Comparison of ENCODE assay signal across 28 cellular contexts in genomic region chr4:52573551-52573950, GRCh38.
DNase-seq lines count a peak whose midpoint lies in the region; ATAC-seq, FAIRE-seq and TF ChIP-seq lines count a peak whose summit lies in the region.
"Had no signal": no experiment of that assay in that cellular context is flagged by ENCODE, and none has a peak within 500 bp of the region (broad histone marks: within the 10 kb centered on the region; RNA-seq: fewer than 3 reads in every experiment).

No MANE protein-coding gene starts in this region.

- H3K27ac Mint-ChIP-seq in HFFc6, result peak overlapping the region; percentile 55
- H3K27ac Mint-ChIP-seq in activated naive CD8-positive, alpha-beta T cell treated with anti-CD3 and anti-CD28 coated beads, Interleukin-2, amount 50 U/mL, for 24 hours, result no peak overlapping the region
- H3K27ac Mint-ChIP-seq: activated CD8-positive, alpha-beta memory T cell treated with anti-CD3 and anti-CD28 coated beads, Interleukin-2, amount 10 ng/mL, durations not matched to agents 7 days and 5 days; dendritic cell treated with granulocyte-macrophage colony-stimulating factor and Interleukin-4, amounts not matched to agents 40 ng/mL and 50 ng/mL, for 4 days; stimulated activated naive CD8-positive, alpha-beta T cell treated with anti-CD3 and anti-CD28 coated beads, Interleukin-15, Interleukin-2, amounts not matched to agents 100 ng/mL and 50 ng/mL, for 24 hours had no signal

- no peak overlapping the region for H2AFZ ChIP-seq in H1 (ENCODE audit: low read length)

- H3K4me2 ChIP-seq in A549, result peak overlapping the region; percentile 26; the same call in 1 of the 3 replicates
- no peak overlapping the region for H3K4me2 ChIP-seq in H1 (ENCODE audit: insufficient read depth in 1 of 2, low read depth in 2 of 2, low read length in 2 of 2)
- H3K4me2 ChIP-seq: BLaER1, SK-N-SH had no signal

- intact Hi-C loops in left lung (cut with DNase I), result no loop called here

- peaks cover 9% of the 10 kb centered on the region; the same call in 1 of the 2 replicates for H3K36me3 Mint-ChIP-seq in HFFc6 (ENCODE audit: low read depth)
- H3K36me3 Mint-ChIP-seq in activated naive CD8-positive, alpha-beta T cell treated with anti-CD3 and anti-CD28 coated beads, Interleukin-2, amount 50 U/mL, for 24 hours (ENCODE audit: low read depth), result no peaks in the 10 kb centered on the region
- H3K36me3 Mint-ChIP-seq: activated CD8-positive, alpha-beta memory T cell treated with anti-CD3 and anti-CD28 coated beads, Interleukin-2, amount 10 ng/mL, durations not matched to agents 7 days and 5 days had no signal

- no peak overlapping the region for H3K4me3 ChIP-seq in A549
- H3K4me3 ChIP-seq in H1 (ENCODE audit: extremely low read depth in 1 of 4, insufficient read depth in 2 of 4, low read depth in 3 of 4, low read length in 4 of 4), result no peak overlapping the region
- H3K4me3 ChIP-seq in left lung, result no peak overlapping the region
- H3K4me3 ChIP-seq: BLaER1, spleen, testis, vagina had no signal

- CTCF ChIA-PET in A549 (lab: Yijun Ruan, JAX), result no interaction called here
- CTCF ChIA-PET in H1 (lab: Charles Lee; ENCODE audit: partially characterized antibody), result interaction anchor here (1.9 to 2.4 kb wide), 2 partner anchors 14 to 29 kb away, joined by 8 to 10 read pairs; no protein-coding TSS in a partner anchor

- no peak overlapping the region for H3K27ac ChIP-seq in A549
- H3K27ac ChIP-seq in H1 (ENCODE audit: low read depth, low read length), result no peak overlapping the region
- H3K27ac ChIP-seq in left lung, result peak overlapping the region in 1 of 2 donors; percentile 37
- H3K27ac ChIP-seq: BLaER1, spleen, testis, vagina had no signal

- POLR2A ChIA-PET in A549 (lab: Yijun Ruan, JAX) (no interaction called here), H1 (lab: Charles Lee; ENCODE audit: partially characterized antibody) (no interaction called here)

- H2BK120ac ChIP-seq in H1 (replicated peaks; ENCODE audit: low read depth, low read length), result no peak overlapping the region

- no peak overlapping the region for H4K8ac ChIP-seq in H1 (ENCODE audit: extremely low read depth, insufficient read depth, low read length)

- no peak for TF ChIP-seq POLR2A in A549 (IDR thresholded peaks at IDR 0.05; ENCODE audit: low read length)
- no peak for TF ChIP-seq POLR2A in H1 (IDR thresholded peaks at IDR 0.05; ENCODE audit: control extremely low read depth in 1 of 2, low read depth in 2 of 2, low read length in 2 of 2)

- 0 out of 3 replicates have a peak, but pooled peaks cover 7% of the 10 kb centered on the region for H3K4me1 ChIP-seq in A549
- H3K4me1 ChIP-seq in H1 (replicated peaks in 1 of 4; ENCODE audit: control insufficient read depth in 3 of 4, insufficient read depth in 4 of 4, low read length in 3 of 4), result peaks cover 0 to 5% (median 4%) of the 10 kb centered on the region in 4 experiments; a peak in 2 of 7 replicates
- H3K4me1 ChIP-seq in left lung, result no peaks in the 10 kb centered on the region
- H3K4me1 ChIP-seq: spleen, testis, vagina had no signal

- no peak for TF ChIP-seq EP300 in A549 (IDR thresholded peaks at IDR 0.05)
- TF ChIP-seq EP300 in H1 (IDR thresholded peaks at IDR 0.05; ENCODE audit: borderline replicate concordance in 1 of 2, low read depth in 2 of 2, low read length in 2 of 2), result no peak

- ATAC-seq in A549, result no peak
- ATAC-seq in left lung, result peak; percentile 86
- ATAC-seq in GM18909 (IDR thresholded peaks at IDR 0.05; ENCODE audit: poor library complexity, unreplicated experiment), result no peak
- ATAC-seq in activated naive CD8-positive, alpha-beta T cell treated with anti-CD3 and anti-CD28 coated beads, Interleukin-2, amount 50 U/mL, for 24 hours, result no peak
- ATAC-seq: activated CD8-positive, alpha-beta memory T cell treated with anti-CD3 and anti-CD28 coated beads, Interleukin-2, amount 10 ng/mL, durations not matched to agents 7 days and 5 days; activated T-cell treated with anti-CD3 and anti-CD28 coated beads, Interleukin-2, amount 50 U/mL, for 4 hours; HepG2; left colon had no signal

- no peak overlapping the region for H2AK5ac ChIP-seq in H1 (ENCODE audit: low read depth, low read length)

- no peaks in the 10 kb centered on the region for H3K79me1 ChIP-seq in H1 (ENCODE audit: low read depth, low read length)

- H3K9ac ChIP-seq in H1 (replicated peaks in 1 of 4; ENCODE audit: extremely low read depth in 1 of 4, low read depth in 3 of 4, low read length in 3 of 4), result no peak overlapping the region
- H3K9ac ChIP-seq: BLaER1, SK-N-SH had no signal

- no peak overlapping the region for H3K14ac ChIP-seq in H1 (ENCODE audit: insufficient read length)

- no peak overlapping the region for H2BK20ac ChIP-seq in H1 (ENCODE audit: low read length)

- no peak overlapping the region for H2BK5ac ChIP-seq in H1 (ENCODE audit: low read depth, low read length)

- H3K4ac ChIP-seq in H1 (replicated peaks; ENCODE audit: insufficient read length, low read depth, low read length), result no peak overlapping the region

- peak overlapping the region; percentile 22 for H4K91ac ChIP-seq in H1 (replicated peaks; ENCODE audit: insufficient read length, low read length)

- no peak overlapping the region for H3K23ac ChIP-seq in H1 (ENCODE audit: insufficient read length)

- H3K56ac ChIP-seq in H1 (replicated peaks; ENCODE audit: insufficient read length, low read depth, low read length), result no peak overlapping the region

- no peak overlapping the region for H2BK12ac ChIP-seq in H1 (ENCODE audit: low read depth, low read length)

- FAIRE-seq in A549 (lab: Jason Lieb, UNC) (no peak), H1 (lab: Jason Lieb, UNC) (no peak)
- FAIRE-seq: GM12892, HepG2 had no signal

- H4K5ac ChIP-seq in H1 (ENCODE audit: insufficient read length, low read depth, low read length), result no peak overlapping the region

- peak overlapping the region; percentile 33; the same call in 1 of the 2 replicates for H3K4me3 Mint-ChIP-seq in HFFc6
- H3K4me3 Mint-ChIP-seq in activated naive CD8-positive, alpha-beta T cell treated with anti-CD3 and anti-CD28 coated beads, Interleukin-2, amount 50 U/mL, for 24 hours, result no peak overlapping the region
- H3K4me3 Mint-ChIP-seq: activated CD8-positive, alpha-beta memory T cell treated with anti-CD3 and anti-CD28 coated beads, Interleukin-2, amount 10 ng/mL, durations not matched to agents 7 days and 5 days; activated T-cell treated with anti-CD3 and anti-CD28 coated beads, Interleukin-2, amount 50 U/mL, for 4 hours; central memory CD8-positive, alpha-beta T cell; dendritic cell treated with granulocyte-macrophage colony-stimulating factor and Interleukin-4, amounts not matched to agents 40 ng/mL and 50 ng/mL, for 4 days; stimulated activated naive CD8-positive, alpha-beta T cell treated with anti-CD3 and anti-CD28 coated beads, Interleukin-15, Interleukin-2, amounts not matched to agents 100 ng/mL and 50 ng/mL, for 24 hours had no signal

- peaks cover 4% of the 10 kb centered on the region for H3K27me3 Mint-ChIP-seq in HFFc6 (ENCODE audit: insufficient read depth)
- peaks cover 5% of the 10 kb centered on the region for H3K27me3 Mint-ChIP-seq in activated naive CD8-positive, alpha-beta T cell treated with anti-CD3 and anti-CD28 coated beads, Interleukin-2, amount 50 U/mL, for 24 hours
- H3K27me3 Mint-ChIP-seq: dendritic cell treated with granulocyte-macrophage colony-stimulating factor and Interleukin-4, amounts not matched to agents 40 ng/mL and 50 ng/mL, for 4 days had no signal

- DNase-seq in A549 (ENCODE audit: low read depth in 1 of 2, low spot score in 1 of 2) (no peak), HFFc6 (no peak), H1 (ENCODE audit: low read depth in 1 of 2, low spot score in 2 of 2) (no peak), left lung (no peak), NCI-H187 treated with DMSO at 0.1 percent for 48 hours (lab: John Stamatoyannopoulos, UW) (no peak), islet precursor cell (no peak)
- DNase-seq in activated naive CD8-positive, alpha-beta T cell treated with anti-CD3 and anti-CD28 coated beads, Interleukin-2, amount 50 U/mL, for 24 hours, result no peak
- DNase-seq: activated CD4-positive, alpha-beta T cell treated with anti-CD3 and anti-CD28 coated beads, Interleukin-2, amount 50 U/mL, for 4 hours; activated CD8-positive, alpha-beta memory T cell treated with anti-CD3 and anti-CD28 coated beads, Interleukin-2, amount 10 ng/mL, durations not matched to agents 7 days and 5 days; activated gamma-delta T cell treated with Interleukin-2 at 50 U/mL for 16 hours; activated T-cell treated with anti-CD3 and anti-CD28 coated beads, Interleukin-2, amount 50 U/mL, for 4 hours; Kasumi-1; left colon; NCI-H446 treated with DMSO at 0.1 percent for 48 hours; posterior cingulate gyrus; right cardiac atrium; SK-N-SH; spleen; stimulated activated CD4-positive, alpha-beta T cell treated with anti-CD3 and anti-CD28 coated beads, Interleukin-2, amount 100 ng/mL, for 24 hours; testis had no signal

- TF ChIP-seq CTCF in A549 (IDR thresholded peaks at IDR 0.05) (no peak), HFFc6 (IDR thresholded peaks at IDR 0.05) (no peak), H1 (IDR thresholded peaks at IDR 0.05; ENCODE audit: control extremely low read depth in 1 of 3, insufficient read depth in 1 of 3, low read depth in 1 of 3, low read length in 3 of 3) (no peak), left lung (IDR thresholded peaks at IDR 0.05) (no peak)

- H3K36me3 ChIP-seq in H1 (ENCODE audit: control insufficient read depth in 2 of 4, insufficient read depth in 4 of 4, low read length in 3 of 4) (no peaks in the 10 kb centered on the region), left lung (no peaks in the 10 kb centered on the region)
- H3K36me3 ChIP-seq: BLaER1, spleen, vagina had no signal

- peaks cover 47% of the 10 kb centered on the region for H3K4me1 Mint-ChIP-seq in HFFc6 (ENCODE audit: low read depth)
- H3K4me1 Mint-ChIP-seq in activated naive CD8-positive, alpha-beta T cell treated with anti-CD3 and anti-CD28 coated beads, Interleukin-2, amount 50 U/mL, for 24 hours, result no peaks in the 10 kb centered on the region
- H3K4me1 Mint-ChIP-seq: activated CD8-positive, alpha-beta memory T cell treated with anti-CD3 and anti-CD28 coated beads, Interleukin-2, amount 10 ng/mL, durations not matched to agents 7 days and 5 days; central memory CD8-positive, alpha-beta T cell had no signal

- 92% methylated on average over 1 of the region's 1 CpG for WGBS in A549 (ENCODE audit: missing lambda C conversion rate)
- WGBS in H1 (ENCODE audit: extremely low coverage in 1 of 2, insufficient coverage in 1 of 2, insufficient read length in 1 of 2, insufficient replicate concordance in 2 of 2, low coverage in 1 of 2, low lambda C conversion rate in 2 of 2, missing lambda C conversion rate in 1 of 2), 2 experiments, result 69% methylated on average over 1 of the region's 1 CpG; no CpG with 5 or more reads in 1 of the 2 experiments

- no peaks in the 10 kb centered on the region for H3K27me3 ChIP-seq in H1 (replicated peaks in 1 of 4; ENCODE audit: control insufficient read depth in 3 of 4, extremely low read depth in 1 of 4, insufficient read depth in 3 of 4, low read length in 3 of 4)
- no peaks in the 10 kb centered on the region for H3K27me3 ChIP-seq in left lung
- H3K27me3 ChIP-seq: BLaER1, spleen, testis, vagina had no signal

- H2BK15ac ChIP-seq in H1 (ENCODE audit: low read length), result no peak overlapping the region

- H3K9me3 ChIP-seq in A549 (no peaks in the 10 kb centered on the region), H1 (ENCODE audit: insufficient read depth in 2 of 2, low read depth in 1 of 2, low read length in 1 of 2) (no peaks in the 10 kb centered on the region), left lung (no peaks in the 10 kb centered on the region)
- H3K9me3 ChIP-seq: BLaER1, SK-N-SH, spleen, testis, vagina had no signal

- no peaks in the 10 kb centered on the region for H4K20me1 ChIP-seq in H1 (replicated peaks in 1 of 2; ENCODE audit: control insufficient read depth in 1 of 2, insufficient read depth in 2 of 2, low read length in 2 of 2)
- H4K20me1 ChIP-seq: BLaER1 had no signal

- no peak overlapping the region for H3K18ac ChIP-seq in H1 (ENCODE audit: extremely low read depth, low read length)

- TF ChIP-seq RAD21 in A549 (conservative IDR thresholded peaks at IDR 0.05 in 1 of 2, IDR thresholded peaks at IDR 0.05 in 1 of 2), result no peak
- no peak for TF ChIP-seq RAD21 in H1 (IDR thresholded peaks at IDR 0.05 in 1 of 2, conservative IDR thresholded peaks at IDR 0.05 in 1 of 2; ENCODE audit: low read depth in 2 of 2, low read length in 2 of 2)

- H3K23me2 ChIP-seq in H1 (ENCODE audit: low read depth, low read length), result no peaks in the 10 kb centered on the region

- H3K79me2 ChIP-seq in H1 (ENCODE audit: control insufficient read depth in 1 of 2, insufficient read depth in 2 of 2, low read length in 2 of 2), result no peaks in the 10 kb centered on the region

- peaks cover 5% of the 10 kb centered on the region; the same call in 1 of the 2 replicates for H3K9me3 Mint-ChIP-seq in HFFc6
- no peaks in the 10 kb centered on the region for H3K9me3 Mint-ChIP-seq in activated naive CD8-positive, alpha-beta T cell treated with anti-CD3 and anti-CD28 coated beads, Interleukin-2, amount 50 U/mL, for 24 hours
- H3K9me3 Mint-ChIP-seq: activated T-cell treated with anti-CD3 and anti-CD28 coated beads, Interleukin-2, amount 50 U/mL, for 4 hours; central memory CD8-positive, alpha-beta T cell; dendritic cell treated with granulocyte-macrophage colony-stimulating factor and Interleukin-4, amounts not matched to agents 40 ng/mL and 50 ng/mL, for 4 days; stimulated activated naive CD8-positive, alpha-beta T cell treated with anti-CD3 and anti-CD28 coated beads, Interleukin-15, Interleukin-2, amounts not matched to agents 100 ng/mL and 50 ng/mL, for 24 hours had no signal
